ENCODE assay signal across 18 cellular contexts in the genomic region with DNA sequence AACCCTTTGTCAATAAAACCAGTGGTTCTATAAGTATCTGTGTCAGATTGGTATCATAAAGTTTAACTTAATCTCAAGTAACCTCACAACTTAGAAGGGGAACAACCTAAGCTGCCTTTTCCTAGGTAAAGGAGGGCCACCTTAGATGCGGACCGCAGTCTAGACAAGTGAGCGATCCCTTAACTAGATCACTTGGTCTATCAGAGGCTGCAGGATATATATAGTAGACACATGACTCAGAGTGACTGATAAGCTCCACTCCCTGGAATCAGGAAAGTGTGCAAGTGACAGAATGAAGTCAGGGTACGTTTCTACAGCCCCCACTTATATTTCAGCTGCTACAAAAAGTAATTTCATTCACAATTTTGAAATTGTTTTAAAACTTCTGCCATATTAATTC. TPM values are rescaled to one million over a fixed set of nuclear protein-coding genes. Genes with fewer than 3 reads are reported as not detected.
DNase-seq lines count a peak whose midpoint lies in the region; ATAC-seq and TF ChIP-seq lines count a peak whose summit lies in the region.
"Had no signal": no experiment of that assay in that cellular context is flagged by ENCODE, and none has a peak within 500 bp of the region (broad histone marks: within the 10 kb centered on the region; RNA-seq: fewer than 3 reads in every experiment).

No MANE protein-coding gene starts in this region.

- H3K36me3 ChIP-seq in SK-N-SH (replicated peaks in 1 of 2; ENCODE audit: control insufficient read depth in 1 of 2, insufficient read depth in 2 of 2, low read length in 1 of 2): peaks cover 53 to 56% of the 10 kb centered on the region in 2 experiments

- 81% methylated on average over 4 of the region's 4 CpGs for WGBS in SK-N-SH (ENCODE audit: low lambda C conversion rate)

- TF ChIP-seq EP300 in SK-N-SH (IDR thresholded peaks at IDR 0.05; ENCODE audit: borderline replicate concordance in 1 of 2, low read depth in 1 of 2, low read length in 1 of 2): no peak

- no peak overlapping the region for H3K4me3 Mint-ChIP-seq in T-helper 2 cell treated with Interferon-gamma antibody and Interleukin-4, amounts not matched to agents 5 μg/mL and 100 μg/mL, for 36 hours
- no peak overlapping the region for H3K4me3 Mint-ChIP-seq in effector memory CD8-positive, alpha-beta T cell
- H3K4me3 Mint-ChIP-seq in activated CD4-positive, alpha-beta T cell treated with anti-CD3 and anti-CD28 coated beads, Interleukin-2, amount 10 ng/mL, durations not matched to agents 7 days and 5 days: no peak overlapping the region
- H3K4me3 Mint-ChIP-seq: naive thymus-derived CD4-positive, alpha-beta T cell had no signal

- peak; percentile 84 for ATAC-seq in foreskin keratinocyte
- no peak for ATAC-seq in effector memory CD8-positive, alpha-beta T cell (replicated peaks)
- ATAC-seq: naive thymus-derived CD4-positive, alpha-beta T cell had no signal

- no peak for TF ChIP-seq RAD21 in SK-N-SH (IDR thresholded peaks at IDR 0.05; ENCODE audit: low read length)

- no peaks in the 10 kb centered on the region; the same call in 1 of the 2 replicates for H3K9me2 ChIP-seq in SK-N-SH

- H3F3A ChIP-seq in SK-N-SH (replicated peaks; ENCODE audit: insufficient read depth): peaks cover 17% of the 10 kb centered on the region

- H3K4me3 ChIP-seq in SK-N-SH (ENCODE audit: low read depth in 2 of 2, low read length in 1 of 2): no peak overlapping the region
- H3K4me3 ChIP-seq: PC-9 had no signal

- H4K20me1 ChIP-seq in SK-N-SH (ENCODE audit: insufficient read depth): peaks cover 6% of the 10 kb centered on the region

- no peak for DNase-seq in T-helper 2 cell treated with Interferon-gamma antibody and Interleukin-4, amounts not matched to agents 5 μg/mL and 100 μg/mL, for 36 hours (ENCODE audit: low spot score)
- DNase-seq in T-helper 2 cell (no peak), SK-N-SH (no peak), foreskin keratinocyte (peak in 1 of 2 donors; percentile 34), renal cortical epithelial cell (ENCODE audit: low read depth) (peak; percentile 12), SHP77 (lab: John Stamatoyannopoulos, UW) (no peak)
- DNase-seq in effector memory CD8-positive, alpha-beta T cell: no peak
- no peak for DNase-seq in activated CD4-positive, alpha-beta T cell treated with anti-CD3 and anti-CD28 coated beads, Interleukin-2, amount 10 ng/mL, durations not matched to agents 7 days and 5 days
- DNase-seq: 8988T; CD8-positive, alpha-beta memory T cell; effector memory CD4-positive, alpha-beta T cell; KG1; naive thymus-derived CD4-positive, alpha-beta T cell; NCI-H510A; PC-9; right cardiac atrium; stimulated activated naive CD4-positive, alpha-beta T cell treated with Interleukin-2 at 50 U/mL for 16 hours had no signal

- H2AFZ ChIP-seq in SK-N-SH (ENCODE audit: low read depth): no peak overlapping the region
- H2AFZ ChIP-seq: PC-9 had no signal

- no peaks in the 10 kb centered on the region for H3K9me3 Mint-ChIP-seq in T-helper 2 cell treated with Interferon-gamma antibody and Interleukin-4, amounts not matched to agents 5 μg/mL and 100 μg/mL, for 36 hours
- no peaks in the 10 kb centered on the region for H3K9me3 Mint-ChIP-seq in effector memory CD8-positive, alpha-beta T cell
- H3K9me3 Mint-ChIP-seq in activated CD4-positive, alpha-beta T cell treated with anti-CD3 and anti-CD28 coated beads, Interleukin-2, amount 10 ng/mL, durations not matched to agents 7 days and 5 days: no peaks in the 10 kb centered on the region
- H3K9me3 Mint-ChIP-seq: activated T-helper 2 cell treated with anti-CD3 and anti-CD28 coated beads, Interferon-gamma antibody, Interleukin-2, Interleukin-4, amounts not matched to agents 10 μg/mL and 5 μg/mL and 100 μg/mL, durations not matched to agents 14 hours and 24 hours and 36 hours; CD8-positive, alpha-beta memory T cell; naive thymus-derived CD4-positive, alpha-beta T cell had no signal

- TF ChIP-seq CTCF in SK-N-SH (IDR thresholded peaks at IDR 0.05): no peak
- no peak for TF ChIP-seq CTCF in foreskin keratinocyte (conservative IDR thresholded peaks at IDR 0.05)

- H3K27me3 ChIP-seq in SK-N-SH (ENCODE audit: insufficient read depth): no peaks in the 10 kb centered on the region
- no peaks in the 10 kb centered on the region for H3K27me3 ChIP-seq in foreskin keratinocyte

- H3K36me3 Mint-ChIP-seq in T-helper 2 cell treated with Interferon-gamma antibody and Interleukin-4, amounts not matched to agents 5 μg/mL and 100 μg/mL, for 36 hours (ENCODE audit: low read depth): peaks cover 68% of the 10 kb centered on the region
- H3K36me3 Mint-ChIP-seq in effector memory CD8-positive, alpha-beta T cell (ENCODE audit: insufficient read depth): peaks cover 52% of the 10 kb centered on the region
- H3K36me3 Mint-ChIP-seq in activated CD4-positive, alpha-beta T cell treated with anti-CD3 and anti-CD28 coated beads, Interleukin-2, amount 10 ng/mL, durations not matched to agents 7 days and 5 days (ENCODE audit: low read depth): peaks cover 82% of the 10 kb centered on the region

- H3K27me3 Mint-ChIP-seq in T-helper 2 cell treated with Interferon-gamma antibody and Interleukin-4, amounts not matched to agents 5 μg/mL and 100 μg/mL, for 36 hours (ENCODE audit: low read depth): no peaks in the 10 kb centered on the region
- H3K27me3 Mint-ChIP-seq in effector memory CD8-positive, alpha-beta T cell: no peaks in the 10 kb centered on the region
- no peaks in the 10 kb centered on the region for H3K27me3 Mint-ChIP-seq in activated CD4-positive, alpha-beta T cell treated with anti-CD3 and anti-CD28 coated beads, Interleukin-2, amount 10 ng/mL, durations not matched to agents 7 days and 5 days
- H3K27me3 Mint-ChIP-seq: CD8-positive, alpha-beta memory T cell; naive thymus-derived CD4-positive, alpha-beta T cell had no signal

- POLR2A ChIA-PET in SK-N-SH (lab: Yijun Ruan, JAX): no interaction called here
- POLR2A ChIA-PET in activated CD4-positive, alpha-beta T cell treated with anti-CD3 and anti-CD28 coated beads, Interleukin-2, amount 10 ng/mL, durations not matched to agents 7 days and 5 days (lab: Charles Lee): interaction anchor here (1.4 kb wide), 1 partner anchor 64 kb away, joined by 4 read pairs; no protein-coding TSS in a partner anchor

- H3K27ac ChIP-seq in SK-N-SH (ENCODE audit: low read depth in 2 of 2, low read length in 1 of 2) (0 out of 4 replicates have a peak overlapping the region, but pooled peaks of 1 of the 2 experiments have one; percentile 9), foreskin keratinocyte (no peak overlapping the region)
- H3K27ac ChIP-seq: PC-9 had no signal

- H3K27ac Mint-ChIP-seq in T-helper 2 cell treated with Interferon-gamma antibody and Interleukin-4, amounts not matched to agents 5 μg/mL and 100 μg/mL, for 36 hours: peak overlapping the region; percentile 11
- H3K27ac Mint-ChIP-seq in effector memory CD8-positive, alpha-beta T cell: peak overlapping the region in 1 of 2 donors; percentile 26
- no peak overlapping the region for H3K27ac Mint-ChIP-seq in activated CD4-positive, alpha-beta T cell treated with anti-CD3 and anti-CD28 coated beads, Interleukin-2, amount 10 ng/mL, durations not matched to agents 7 days and 5 days
- H3K27ac Mint-ChIP-seq: activated T-helper 2 cell treated with anti-CD3 and anti-CD28 coated beads, Interferon-gamma antibody, Interleukin-2, Interleukin-4, amounts not matched to agents 10 μg/mL and 5 μg/mL and 100 μg/mL, durations not matched to agents 14 hours and 24 hours and 36 hours; naive thymus-derived CD4-positive, alpha-beta T cell had no signal

- H3K4me2 ChIP-seq in SK-N-SH: no peak overlapping the region
- H3K4me2 ChIP-seq: PC-9 had no signal

- H3K9me3 ChIP-seq in SK-N-SH: no peaks in the 10 kb centered on the region

- CTCF ChIA-PET in SK-N-SH (lab: Yijun Ruan, JAX): interaction anchor here (1.1 to 1.3 kb wide), 2 partner anchors 11 to 223 kb away, joined by 3 read pairs; no protein-coding TSS in a partner anchor
- CTCF ChIA-PET in activated CD4-positive, alpha-beta T cell treated with anti-CD3 and anti-CD28 coated beads, Interleukin-2, amount 10 ng/mL, durations not matched to agents 7 days and 5 days (lab: Charles Lee): interaction anchor here (1.0 to 1.6 kb wide), 4 partner anchors 8 to 36 kb away, joined by 3 to 4 read pairs (median 3); no protein-coding TSS in a partner anchor

- peaks cover 60% of the 10 kb centered on the region for H3K4me1 Mint-ChIP-seq in T-helper 2 cell treated with Interferon-gamma antibody and Interleukin-4, amounts not matched to agents 5 μg/mL and 100 μg/mL, for 36 hours (ENCODE audit: low read depth)
- peaks cover 46 to 67% of the 10 kb centered on the region in 2 donors for H3K4me1 Mint-ChIP-seq in effector memory CD8-positive, alpha-beta T cell (ENCODE audit: low read depth in 2 of 2)
- H3K4me1 Mint-ChIP-seq in activated CD4-positive, alpha-beta T cell treated with anti-CD3 and anti-CD28 coated beads, Interleukin-2, amount 10 ng/mL, durations not matched to agents 7 days and 5 days: peaks cover 62% of the 10 kb centered on the region

- no peak overlapping the region for H3K9ac ChIP-seq in SK-N-SH

- peaks cover 83% of the 10 kb centered on the region for H3K79me2 ChIP-seq in SK-N-SH (ENCODE audit: insufficient read depth)

- H3K4me1 ChIP-seq in SK-N-SH (ENCODE audit: control insufficient read depth in 1 of 2, insufficient read depth in 2 of 2, low read depth in 1 of 2, low read length in 1 of 2) (peaks cover 8 to 12% of the 10 kb centered on the region in 2 experiments; a peak in 3 of 4 replicates), foreskin keratinocyte (peaks cover 7% of the 10 kb centered on the region)

RNA-seq across cellular contexts. Expression of gene REEP5, which starts 7.4 kb away (rescaled TPM):
- 90.2 and 124 TPM in 2 replicates for polyA plus RNA-seq in SK-N-SH (2012; rRNA removed)
- 83.8 and 93.9 TPM in 2 replicates for polyA plus RNA-seq in SK-N-SH (2012; cell fraction: cytosol; rRNA removed)
- polyA plus RNA-seq in SK-N-SH (2012; cell fraction: nucleus; rRNA removed): 62.3 and 87.7 TPM in 2 replicates
- 56.1 and 56.4 TPM in 2 replicates for total RNA-seq in foreskin keratinocyte
- 116 and 123 TPM in 2 replicates for polyA plus RNA-seq in foreskin keratinocyte
- total RNA-seq in renal cortical epithelial cell: 52.6 and 94.5 TPM in 2 replicates
- total RNA-seq in activated CD4-positive, alpha-beta T cell treated with anti-CD3 and anti-CD28 coated beads, Interleukin-2, amount 10 ng/mL, durations not matched to agents 7 days and 5 days: 10 to 100 TPM; 75.1 to 80.3 TPM

RNA-seq across cellular contexts. Expression of gene SRP19, which starts 53.5 kb away (rescaled TPM):
- polyA plus RNA-seq in SK-N-SH (2012; rRNA removed) (46.4 and 54.1 TPM in 2 replicates), foreskin keratinocyte (105 and 113 TPM in 2 replicates)
- polyA plus RNA-seq in SK-N-SH (2012; cell fraction: cytosol; rRNA removed): 71.7 and 129 TPM in 2 replicates
- 18.3 and 33.4 TPM in 2 replicates for polyA plus RNA-seq in SK-N-SH (2012; cell fraction: nucleus; rRNA removed)
- total RNA-seq in foreskin keratinocyte (93.1 and 95.7 TPM in 2 replicates), renal cortical epithelial cell (121 and 162 TPM in 2 replicates)
- total RNA-seq in activated CD4-positive, alpha-beta T cell treated with anti-CD3 and anti-CD28 coated beads, Interleukin-2, amount 10 ng/mL, durations not matched to agents 7 days and 5 days: 10 to 100 TPM; 51.9 to 64.3 TPM
